Comparison of ENCODE assay signal across 20 cellular contexts in the genomic region with DNA sequence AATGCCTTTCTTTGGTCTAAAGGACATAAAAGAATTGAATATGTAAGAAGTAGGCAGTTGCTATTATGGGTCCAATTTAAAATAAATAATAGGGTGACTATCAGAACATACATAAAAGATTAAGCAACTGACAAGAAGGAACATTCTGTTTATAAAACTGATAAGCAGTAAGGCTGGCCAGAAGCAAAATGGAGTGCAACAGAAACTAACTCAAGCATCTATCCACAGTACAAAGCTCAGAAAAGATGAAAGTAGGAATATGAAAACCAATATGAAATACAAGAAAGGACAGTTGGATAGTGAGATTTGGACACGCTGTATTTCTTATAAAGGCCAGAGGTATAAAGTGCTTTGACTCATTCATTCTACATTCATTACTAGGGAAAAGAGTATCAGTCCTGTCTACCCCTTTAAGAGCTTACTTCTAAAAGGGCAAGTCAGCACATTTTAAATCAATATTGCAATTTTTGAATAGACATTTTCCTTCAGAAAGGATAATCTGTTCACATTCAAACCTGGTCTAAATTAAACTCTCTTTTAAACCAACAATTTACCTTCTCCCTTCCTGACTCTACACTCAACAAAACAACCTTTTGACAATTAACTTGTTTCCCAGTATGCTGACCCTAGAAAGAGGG.
"Had no signal": no experiment of that assay in that cellular context is flagged by ENCODE, and none has a peak within 500 bp of the region (broad histone marks: within the 10 kb centered on the region; RNA-seq: fewer than 3 reads in every experiment).

No MANE protein-coding gene starts in this region.

- H3K27ac Mint-ChIP-seq: activated naive CD8-positive, alpha-beta T cell treated with anti-CD3 and anti-CD28 coated beads, Interleukin-2, amount 50 U/mL, for 24 hours; activated T-helper 1 cell treated with anti-CD3 and anti-CD28 coated beads, Interleukin-12 subunit alpha, Interleukin-12 subunit beta, Interleukin-2, Interleukin-4 antibody, amounts not matched to agents 30 ng/mL and 10 ng/mL and 1 ng/mL, durations not matched to agents 14 hours and 24 hours and 36 hours; type B pancreatic cell had no signal

- DNase-seq: activated CD4-positive, alpha-beta T cell treated with anti-CD3 and anti-CD28 coated beads, Interleukin-2, amount 50 U/mL, for 1 hour; activated CD4-positive, CD25-positive, alpha-beta regulatory T cell treated with anti-CD3 and anti-CD28 coated beads, Interleukin-2, amount 50 U/mL, for 72 hours; activated CD8-positive, alpha-beta memory T cell treated with anti-CD3 and anti-CD28 coated beads, Interleukin-2, amount 50 U/mL, for 4 hours; activated naive CD8-positive, alpha-beta T cell treated with anti-CD3 and anti-CD28 coated beads, Interleukin-2, amount 50 U/mL, for 24 hours; aorta; brain microvascular endothelial cell; effector CD4-positive, alpha-beta T cell; esophagus squamous epithelium; immature natural killer cell; left ventricle myocardium superior; mucosa of descending colon; naive B cell; sigmoid colon; stimulated activated CD4-positive, alpha-beta T cell treated with anti-CD3 and anti-CD28 coated beads, Interleukin-4, amount 100 ng/mL, for 24 hours; stomach; testis had no signal

- H3K27me3 ChIP-seq: brain microvascular endothelial cell, esophagus squamous epithelium, neutrophil, sigmoid colon, stomach, testis had no signal

- H3K9me3 ChIP-seq: esophagus squamous epithelium, mucosa of descending colon, neutrophil, sigmoid colon, stomach, testis had no signal

- H3K27me3 Mint-ChIP-seq: activated naive CD8-positive, alpha-beta T cell treated with anti-CD3 and anti-CD28 coated beads, Interleukin-2, amount 50 U/mL, for 24 hours; naive B cell; type B pancreatic cell had no signal

- H3K4me3 ChIP-seq: esophagus squamous epithelium, mucosa of descending colon, sigmoid colon, stomach, testis had no signal

- H3K9me3 Mint-ChIP-seq: activated naive CD8-positive, alpha-beta T cell treated with anti-CD3 and anti-CD28 coated beads, Interleukin-2, amount 50 U/mL, for 24 hours; immature natural killer cell; stimulated activated effector memory CD8-positive, alpha-beta T cell treated with anti-CD3 and anti-CD28 coated beads, Interleukin-12 subunit alpha, Interleukin-12 subunit beta, amount 100 ng/mL, for 72 hours had no signal

- H3K4me3 Mint-ChIP-seq: activated naive CD8-positive, alpha-beta T cell treated with anti-CD3 and anti-CD28 coated beads, Interleukin-2, amount 50 U/mL, for 24 hours; activated T-helper 1 cell treated with anti-CD3 and anti-CD28 coated beads, Interleukin-12 subunit alpha, Interleukin-12 subunit beta, Interleukin-2, Interleukin-4 antibody, amounts not matched to agents 30 ng/mL and 10 ng/mL and 1 ng/mL, durations not matched to agents 14 hours and 24 hours and 36 hours; immature natural killer cell; naive B cell; stimulated activated effector memory CD8-positive, alpha-beta T cell treated with anti-CD3 and anti-CD28 coated beads, Interleukin-12 subunit alpha, Interleukin-12 subunit beta, amount 100 ng/mL, for 72 hours; type B pancreatic cell had no signal

- ATAC-seq: activated naive CD8-positive, alpha-beta T cell treated with anti-CD3 and anti-CD28 coated beads, Interleukin-2, amount 50 U/mL, for 24 hours; left ventricle myocardium superior; mucosa of descending colon; stimulated activated effector memory CD8-positive, alpha-beta T cell treated with anti-CD3 and anti-CD28 coated beads, Interleukin-12 subunit alpha, Interleukin-12 subunit beta, amount 100 ng/mL, for 72 hours had no signal

- H3K27ac ChIP-seq: brain microvascular endothelial cell, esophagus squamous epithelium, neutrophil, sigmoid colon, stomach, testis had no signal
